Comparison of ENCODE assay signal across 10 cellular contexts in genomic region chr21:39595465-39595864, GRCh38. TPM values are rescaled to one million over a fixed set of nuclear protein-coding genes. Genes with fewer than 3 reads are reported as not detected.
"Had no signal": no experiment of that assay in that cellular context is flagged by ENCODE, and none has a peak within 500 bp of the region (broad histone marks: within the 10 kb centered on the region; RNA-seq: fewer than 3 reads in every experiment).

No MANE protein-coding gene starts in this region.

- DNase-seq: GM23248, GOT3, H7, H9, HCEC 1CT, HFFc6 had no signal

- H3K9me3 ChIP-seq: HAP-1 had no signal

- H3K36me3 ChIP-seq: HAP-1 had no signal

- H3K9ac ChIP-seq: GM23248 had no signal

- H2AFZ ChIP-seq: GM23248 had no signal

- H3K4me3 ChIP-seq: GM23248, HAP-1 had no signal

- H3K27ac ChIP-seq: GM23248 had no signal

- FAIRE-seq: H1, H54 had no signal

- H3K4me1 ChIP-seq: HAP-1 had no signal

- H3K4me3 Mint-ChIP-seq: H9, HFFc6 had no signal

- H3K27ac Mint-ChIP-seq: H9, HFFc6 had no signal

- ATAC-seq: HCT116 had no signal

RNA-seq across cellular contexts. Expression of gene B3GALT5, which starts 17.3 kb away (rescaled TPM):
- total RNA-seq: GM23248 had no signal
- polyA plus RNA-seq: GM23248 had no signal
